Comparison of ENCODE assay signal across 9 cellular contexts in the genomic region with DNA sequence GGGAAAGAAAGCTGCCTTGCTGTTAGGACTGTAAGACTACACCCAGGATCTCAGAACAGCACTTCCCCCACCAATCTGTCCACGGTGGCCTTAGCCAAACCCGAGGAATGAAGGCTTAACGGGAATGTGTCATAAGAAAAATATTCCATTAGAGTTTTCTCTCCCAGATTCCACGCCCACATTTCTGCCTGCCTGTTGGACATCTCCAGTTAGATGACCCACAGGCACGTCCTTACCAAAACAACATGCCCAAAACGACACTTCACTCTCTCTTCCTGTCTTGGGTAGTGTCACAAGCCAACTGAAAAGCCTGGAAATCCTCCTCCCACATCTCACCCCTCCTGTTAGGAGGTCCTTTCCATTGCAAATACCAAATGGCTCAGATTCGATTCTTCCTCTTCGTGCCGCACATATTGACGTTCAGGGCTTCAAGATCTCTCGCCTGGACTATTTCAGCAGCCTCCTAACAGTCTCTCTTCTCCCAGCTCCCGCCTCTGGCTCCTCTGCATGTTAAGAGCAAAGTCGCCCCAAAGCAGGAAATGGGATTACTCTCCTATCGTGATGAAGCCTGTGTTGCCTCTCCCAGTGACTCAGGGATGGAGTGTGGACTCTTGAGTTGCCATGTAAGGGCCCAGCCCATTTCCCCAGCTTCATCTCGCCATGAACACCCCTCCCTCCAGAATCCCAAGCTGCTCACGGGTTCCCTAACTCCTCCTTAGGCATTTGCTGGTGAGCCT.
DNase-seq lines count a peak whose midpoint lies in the region; ATAC-seq, FAIRE-seq and TF ChIP-seq lines count a peak whose summit lies in the region.
"Had no signal": no experiment of that assay in that cellular context is flagged by ENCODE, and none has a peak within 500 bp of the region (broad histone marks: within the 10 kb centered on the region; RNA-seq: fewer than 3 reads in every experiment).

No MANE protein-coding gene starts in this region.

- no peak overlapping the region for H3K27ac Mint-ChIP-seq in T-helper 17 cell
- no peak overlapping the region for H3K27ac Mint-ChIP-seq in activated CD8-positive, alpha-beta T cell treated with anti-CD3 and anti-CD28 coated beads, Interleukin-2, amount 10 ng/mL, durations not matched to agents 7 days and 5 days

- H3K27me3 Mint-ChIP-seq in T-helper 17 cell: no peaks in the 10 kb centered on the region
- peaks cover 2% of the 10 kb centered on the region for H3K27me3 Mint-ChIP-seq in activated CD8-positive, alpha-beta T cell treated with anti-CD3 and anti-CD28 coated beads, Interleukin-2, amount 10 ng/mL, durations not matched to agents 7 days and 5 days (ENCODE audit: low read depth)

- no peak overlapping the region for H3K4me3 Mint-ChIP-seq in T-helper 17 cell
- no peak overlapping the region for H3K4me3 Mint-ChIP-seq in activated CD8-positive, alpha-beta T cell treated with anti-CD3 and anti-CD28 coated beads, Interleukin-2, amount 10 ng/mL, durations not matched to agents 7 days and 5 days

- ATAC-seq in GM21367 (IDR thresholded peaks at IDR 0.05; ENCODE audit: unreplicated experiment) (no peak), T-helper 17 cell (no peak)
- ATAC-seq in activated CD8-positive, alpha-beta T cell treated with anti-CD3 and anti-CD28 coated beads, Interleukin-2, amount 10 ng/mL, durations not matched to agents 7 days and 5 days: no peak

- no peaks in the 10 kb centered on the region for H3K36me3 Mint-ChIP-seq in T-helper 17 cell (ENCODE audit: low read depth)
- no peaks in the 10 kb centered on the region for H3K36me3 Mint-ChIP-seq in activated CD8-positive, alpha-beta T cell treated with anti-CD3 and anti-CD28 coated beads, Interleukin-2, amount 10 ng/mL, durations not matched to agents 7 days and 5 days (ENCODE audit: low read depth)

- no peaks in the 10 kb centered on the region for H3K36me3 ChIP-seq in tibial artery

- peak overlapping the region; percentile 74 to 75 for H3K27ac ChIP-seq in tibial artery

- intact Hi-C loops in tibial artery (cut with DNase I; ENCODE audit: low total_unique reads): no loop called here

- DNase-seq in HTR-8/SVneo (ENCODE audit: insufficient read length, low spot score) (peak; percentile 89), cerebellar nuclear complex (lab: John Stamatoyannopoulos, UW) (peak; percentile 8 to 56), left kidney (ENCODE audit: low read depth, low spot score) (peak; percentile 43), tibial artery (peak; percentile 76 to 85), SHP77 (lab: John Stamatoyannopoulos, UW) (no peak), T-helper 17 cell (no peak)
- no peak for DNase-seq in activated CD8-positive, alpha-beta T cell treated with anti-CD3 and anti-CD28 coated beads, Interleukin-2, amount 10 ng/mL, durations not matched to agents 7 days and 5 days

- no peaks in the 10 kb centered on the region for H3K27me3 ChIP-seq in tibial artery

- no peak for TF ChIP-seq CTCF in tibial artery (IDR thresholded peaks at IDR 0.05)

- FAIRE-seq in HTR-8/SVneo (lab: Jason Lieb, UNC): peak; percentile 90
- FAIRE-seq: colon had no signal

- H3K9me3 Mint-ChIP-seq in activated CD8-positive, alpha-beta T cell treated with anti-CD3 and anti-CD28 coated beads, Interleukin-2, amount 10 ng/mL, durations not matched to agents 7 days and 5 days (ENCODE audit: insufficient read depth): no peaks in the 10 kb centered on the region

- CTCF ChIA-PET in activated CD8-positive, alpha-beta T cell treated with anti-CD3 and anti-CD28 coated beads, Interleukin-2, amount 10 ng/mL, durations not matched to agents 7 days and 5 days (lab: Charles Lee): no interaction called here

- POLR2A ChIA-PET in activated CD8-positive, alpha-beta T cell treated with anti-CD3 and anti-CD28 coated beads, Interleukin-2, amount 10 ng/mL, durations not matched to agents 7 days and 5 days (lab: Charles Lee): no interaction called here

- H3K9me3 ChIP-seq in tibial artery (no peaks in the 10 kb centered on the region), T-helper 17 cell (ENCODE audit: control insufficient read depth, low read length, poor library complexity, severe bottlenecking) (no peaks in the 10 kb centered on the region)

- H3K4me1 Mint-ChIP-seq in T-helper 17 cell: no peaks in the 10 kb centered on the region
- H3K4me1 Mint-ChIP-seq in activated CD8-positive, alpha-beta T cell treated with anti-CD3 and anti-CD28 coated beads, Interleukin-2, amount 10 ng/mL, durations not matched to agents 7 days and 5 days (ENCODE audit: low read depth): no peaks in the 10 kb centered on the region

- peak overlapping the region; percentile 27 to 42 for H3K4me3 ChIP-seq in tibial artery

- peaks cover 0 to 27% (median 23%) of the 10 kb centered on the region in 4 donors for H3K4me1 ChIP-seq in tibial artery

Comparison
In these comparisons a context has a peak if more than half of its experiments do, and no peak if none do; other contexts are left out.
1. DNase-seq: peak in HTR-8/SVneo (single experiment), cerebellar nuclear complex (2 of 2), left kidney (single experiment) and tibial artery (2 of 2); none in SHP77 (0 of 2), T-helper 17 cell (0 of 3) and activated CD8-positive, alpha-beta T cell treated with anti-CD3 and anti-CD28 coated beads, Interleukin-2, amount 10 ng/mL, durations not matched to agents 7 days and 5 days (single experiment).